Comparison of ENCODE assay signal across 9 cellular contexts in the genomic region with DNA sequence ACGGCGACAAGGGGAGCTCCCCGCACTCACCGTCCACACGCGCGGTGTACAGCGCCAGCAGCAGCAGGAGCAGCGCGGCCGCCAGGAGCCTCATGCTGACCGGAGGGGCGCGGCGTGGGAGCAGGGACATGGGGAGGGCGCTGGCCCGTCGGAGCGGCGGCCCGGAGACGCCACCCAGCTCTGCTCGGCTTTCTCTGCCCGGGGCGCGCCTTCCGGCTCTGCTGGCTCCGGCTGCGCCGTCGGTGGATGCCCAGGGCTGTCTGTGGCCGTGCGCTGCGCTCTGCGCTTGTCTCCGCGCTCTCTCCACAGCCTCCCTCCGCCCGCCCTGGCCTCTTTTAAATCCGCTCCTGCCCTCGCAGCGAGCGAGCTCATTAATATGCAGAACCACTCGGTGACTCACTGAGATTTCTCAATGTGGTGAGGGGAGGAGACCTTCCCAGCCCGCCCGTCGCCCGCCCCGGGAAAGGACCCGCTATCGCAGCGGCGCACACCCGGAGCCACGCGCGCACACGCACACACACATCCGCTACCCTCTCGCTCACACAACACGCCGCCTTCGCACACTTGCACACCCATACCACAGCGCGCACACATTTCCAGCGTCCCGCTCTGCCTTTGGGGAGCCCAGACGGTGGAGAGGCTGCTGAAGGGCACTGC. TPM values are rescaled to one million over a fixed set of nuclear protein-coding genes. Genes with fewer than 3 reads are reported as not detected.
DNase-seq lines count a peak whose midpoint lies in the region; ATAC-seq and TF ChIP-seq lines count a peak whose summit lies in the region.
"Had no signal": no experiment of that assay in that cellular context is flagged by ENCODE, and none has a peak within 500 bp of the region (broad histone marks: within the 10 kb centered on the region; RNA-seq: fewer than 3 reads in every experiment).

A gene with protein sequence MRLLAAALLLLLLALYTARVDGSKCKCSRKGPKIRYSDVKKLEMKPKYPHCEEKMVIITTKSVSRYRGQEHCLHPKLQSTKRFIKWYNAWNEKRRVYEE (minus strand): TSS at position 307 of the 657 bp plus-strand sequence. CDS start 213 bp downstream, at position 94.

- no peak within 1 kb of the TSS for H3K4me3 Mint-ChIP-seq in activated CD4-positive, alpha-beta T cell treated with anti-CD3 and anti-CD28 coated beads for 36 hours
- no peak within 1 kb of the TSS for H3K4me3 Mint-ChIP-seq in activated T-helper 17 cell treated with anti-CD3 and anti-CD28 coated beads, Interleukin-2, amount 50 U/mL, for 72 hours

- H3K36me3 Mint-ChIP-seq in activated CD4-positive, alpha-beta T cell treated with anti-CD3 and anti-CD28 coated beads for 36 hours (ENCODE audit: low read depth) = no peaks in the 10 kb centered on the region
- no peaks in the 10 kb centered on the region for H3K36me3 Mint-ChIP-seq in activated T-helper 17 cell treated with anti-CD3 and anti-CD28 coated beads, Interleukin-2, amount 50 U/mL, for 72 hours (ENCODE audit: low read depth)

- intact Hi-C loops in activated CD4-positive, alpha-beta T cell treated with anti-CD3 and anti-CD28 coated beads for 36 hours (cut with DNase I, micrococcal nuclease) = no loop called here
- intact Hi-C loops in left ventricle myocardium inferior (cut with micrococcal nuclease) (no loop called here), sciatic nerve (cut with DNase I) (loop anchor here (10.0 kb wide), 1 partner anchor 246 kb away; no protein-coding TSS in a partner anchor)

- H3K27me3 Mint-ChIP-seq in activated CD4-positive, alpha-beta T cell treated with anti-CD3 and anti-CD28 coated beads for 36 hours = peaks cover 55% of the 10 kb centered on the region
- peaks cover 47% of the 10 kb centered on the region for H3K27me3 Mint-ChIP-seq in activated T-helper 17 cell treated with anti-CD3 and anti-CD28 coated beads, Interleukin-2, amount 50 U/mL, for 72 hours

- CTCF ChIA-PET in activated CD4-positive, alpha-beta T cell treated with anti-CD3 and anti-CD28 coated beads for 36 hours (lab: Charles Lee) = interaction anchor here (1.0 to 2.4 kb wide), 2 partner anchors 12 to 17 kb away, joined by 3 to 11 read pairs; no protein-coding TSS in a partner anchor

- no peaks in the 10 kb centered on the region for H3K4me1 ChIP-seq in left ventricle myocardium inferior

- peaks cover 2% of the 10 kb centered on the region for H3K4me1 Mint-ChIP-seq in activated CD4-positive, alpha-beta T cell treated with anti-CD3 and anti-CD28 coated beads for 36 hours
- H3K4me1 Mint-ChIP-seq in activated T-helper 17 cell treated with anti-CD3 and anti-CD28 coated beads, Interleukin-2, amount 50 U/mL, for 72 hours = no peaks in the 10 kb centered on the region

- H3K27ac Mint-ChIP-seq in activated CD4-positive, alpha-beta T cell treated with anti-CD3 and anti-CD28 coated beads for 36 hours = no peak within 1 kb of the TSS
- H3K27ac Mint-ChIP-seq in activated T-helper 17 cell treated with anti-CD3 and anti-CD28 coated beads, Interleukin-2, amount 50 U/mL, for 72 hours = no peak within 1 kb of the TSS

- ATAC-seq in activated CD4-positive, alpha-beta T cell treated with anti-CD3 and anti-CD28 coated beads for 36 hours = peak; percentile 68
- ATAC-seq in activated T-helper 17 cell treated with anti-CD3 and anti-CD28 coated beads, Interleukin-2, amount 50 U/mL, for 72 hours (replicated peaks) = peak; percentile 33
- ATAC-seq in sciatic nerve (peak; percentile 75), GM21723 (IDR thresholded peaks at IDR 0.05; ENCODE audit: unreplicated experiment) (no peak)

- POLR2A ChIA-PET in activated CD4-positive, alpha-beta T cell treated with anti-CD3 and anti-CD28 coated beads for 36 hours (lab: Charles Lee) = no interaction called here

- no peaks in the 10 kb centered on the region for H3K9me3 Mint-ChIP-seq in activated CD4-positive, alpha-beta T cell treated with anti-CD3 and anti-CD28 coated beads for 36 hours (ENCODE audit: low read depth)
- H3K9me3 Mint-ChIP-seq in activated T-helper 17 cell treated with anti-CD3 and anti-CD28 coated beads, Interleukin-2, amount 50 U/mL, for 72 hours = no peaks in the 10 kb centered on the region

- H3K9me3 ChIP-seq in left ventricle myocardium inferior (replicated peaks) = no peaks in the 10 kb centered on the region

- H3K36me3 ChIP-seq in left ventricle myocardium inferior = no peaks in the 10 kb centered on the region

- no peak within 1 kb of the TSS for H3K27ac ChIP-seq in left ventricle myocardium inferior (replicated peaks)

- H3K4me3 ChIP-seq in left ventricle myocardium inferior = peak within 1 kb of the TSS; percentile 47

- peak; percentile 55 for DNase-seq in activated CD4-positive, alpha-beta T cell treated with anti-CD3 and anti-CD28 coated beads for 36 hours
- DNase-seq in activated CD4-positive, alpha-beta T cell treated with anti-CD3 and anti-CD28 coated beads for 4 hours = no peak
- DNase-seq in left ventricle myocardium inferior (no peak), sciatic nerve (ENCODE audit: low spot score) (peak; percentile 76), GM10266 (ENCODE audit: extremely low spot score) (no peak), NCI-H1048 (lab: John Stamatoyannopoulos, UW) (no peak)

- H3K27me3 ChIP-seq in left ventricle myocardium inferior (ENCODE audit: low read depth) = peaks cover 98% of the 10 kb centered on the region

- TF ChIP-seq CTCF in left ventricle myocardium inferior (IDR thresholded peaks at IDR 0.05; ENCODE audit: borderline replicate concordance) (no peak), GM10266 (IDR thresholded peaks at IDR 0.05; ENCODE audit: control insufficient read depth, insufficient read depth, low read depth, missing control alignments) (no peak)

RNA-seq across cellular contexts. Expression of the gene that starts here (rescaled TPM):
- not detected for total RNA-seq in activated CD4-positive, alpha-beta T cell treated with anti-CD3 and anti-CD28 coated beads for 36 hours
- not detected for total RNA-seq in activated T-helper 17 cell treated with anti-CD3 and anti-CD28 coated beads, Interleukin-2, amount 50 U/mL, for 72 hours
- total RNA-seq in left ventricle myocardium inferior (0.49 TPM), sciatic nerve (184 TPM)
- total RNA-seq: T-helper 2 cell treated with Interferon-gamma antibody and Interleukin-4, amounts not matched to agents 100 ng/mL and 5 ng/mL, for 36 hours had no signal

Comparison
In these comparisons a context has a peak if more than half of its experiments do, and no peak if none do; other contexts are left out.
1. RNA of the gene that starts here (total RNA-seq): 184 TPM in sciatic nerve (single experiment); 0.49 TPM in left ventricle myocardium inferior (single experiment), not detected in activated CD4-positive, alpha-beta T cell treated with anti-CD3 and anti-CD28 coated beads for 36 hours and not detected in activated T-helper 17 cell treated with anti-CD3 and anti-CD28 coated beads, Interleukin-2, amount 50 U/mL, for 72 hours; every median in the first group is over 100 times any median in the second.
2. Peak in DNase-seq and ATAC-seq in activated CD4-positive, alpha-beta T cell treated with anti-CD3 and anti-CD28 coated beads for 36 hours; RNA of the gene not detected or under 1 TPM.
3. Peak in ATAC-seq in activated T-helper 17 cell treated with anti-CD3 and anti-CD28 coated beads, Interleukin-2, amount 50 U/mL, for 72 hours; RNA of the gene not detected or under 1 TPM.